Comparison of ENCODE assay signal across 8 cellular contexts in the genomic region with DNA sequence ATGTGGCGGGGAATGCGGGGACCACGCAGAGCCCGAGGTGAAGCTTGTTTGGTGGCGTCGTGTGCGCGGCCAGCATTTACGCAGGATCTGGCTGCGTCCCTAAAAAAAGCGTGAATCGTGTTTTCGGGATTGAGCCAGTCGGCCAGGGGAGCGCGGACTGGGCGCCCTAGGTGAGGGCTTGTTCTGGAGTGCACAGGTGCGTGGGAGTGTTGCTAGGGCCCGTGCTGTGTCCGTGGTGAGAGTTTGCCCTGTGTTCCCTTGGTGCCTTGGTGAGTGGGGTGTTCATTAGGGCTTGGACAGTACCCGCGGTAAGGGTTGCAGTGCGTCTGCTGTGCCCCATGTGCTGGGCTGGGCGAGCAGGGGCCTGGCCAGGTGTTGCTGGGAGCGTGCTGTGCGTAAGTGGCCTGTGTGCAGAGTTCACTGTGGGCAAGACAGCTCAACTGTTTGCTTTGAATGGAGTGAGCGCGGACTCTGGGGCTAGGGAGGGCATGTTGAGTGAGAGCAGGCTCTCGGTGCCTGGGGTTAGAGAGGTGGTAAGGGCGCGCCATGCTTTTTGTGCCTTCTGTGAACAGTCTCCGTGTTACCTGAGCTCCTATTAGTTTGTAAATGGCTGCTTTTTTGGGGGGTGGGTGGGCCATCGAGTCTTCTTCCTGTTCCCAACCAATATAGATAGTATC. TPM values are rescaled to one million over a fixed set of nuclear protein-coding genes. Genes with fewer than 3 reads are reported as not detected.
DNase-seq lines count a peak whose midpoint lies in the region; ATAC-seq lines count a peak whose summit lies in the region.

No MANE protein-coding gene starts in this region.

- H3K4me1 Mint-ChIP-seq in T-helper 17 cell, result peaks cover 64% of the 10 kb centered on the region

- no peak overlapping the region for H4K8ac ChIP-seq in mesendoderm (ENCODE audit: low read depth, low read length)

- H3K18ac ChIP-seq in mesendoderm (ENCODE audit: low read length), result peak overlapping the region; percentile 90

- H2AK5ac ChIP-seq in mesendoderm (ENCODE audit: low read length), result no peak overlapping the region

- peak overlapping the region; percentile 98 for H3K27ac Mint-ChIP-seq in T-helper 17 cell

- H3K4me3 Mint-ChIP-seq in T-helper 17 cell, result peak overlapping the region; percentile 100

- H3K9ac ChIP-seq in mesendoderm (ENCODE audit: low read length), result peak overlapping the region; percentile 86

- H3K4me1 ChIP-seq in mesendoderm (ENCODE audit: control insufficient read depth, low read depth, low read length), result peaks cover 4% of the 10 kb centered on the region

- peak overlapping the region; percentile 92 for H3K56ac ChIP-seq in mesendoderm (ENCODE audit: low read length)

- peak; percentile 53 for DNase-seq in CD1c-positive myeloid dendritic cell (ENCODE audit: extremely low spot score)
- DNase-seq in T-helper 17 cell, result no peak
- peak; percentile 42 for DNase-seq in dermis blood vessel endothelial cell
- DNase-seq in mesendoderm, result peak; percentile 33
- DNase-seq in stimulated activated naive CD4-positive, alpha-beta T cell treated with Interleukin-2 at 50 U/mL for 16 hours (lab: John Stamatoyannopoulos, UW), result peak; percentile 41
- no peak for DNase-seq in foreskin melanocyte

- H4K5ac ChIP-seq in mesendoderm (ENCODE audit: low read length), result no peak overlapping the region

- H3K36me3 Mint-ChIP-seq in T-helper 17 cell (ENCODE audit: low read depth), result peaks cover 7% of the 10 kb centered on the region

- no peak overlapping the region for H2BK120ac ChIP-seq in mesendoderm (ENCODE audit: low read depth, low read length)

- ATAC-seq in GM19351 (IDR thresholded peaks at IDR 0.05; ENCODE audit: unreplicated experiment), result peak; percentile 45
- ATAC-seq in HG03439 (IDR thresholded peaks at IDR 0.05; ENCODE audit: unreplicated experiment), result peak; percentile 37
- peak; percentile 7 for ATAC-seq in T-helper 17 cell

- H3K27ac ChIP-seq in mesendoderm (ENCODE audit: low read depth, low read length), result peak overlapping the region; percentile 76

- H2BK5ac ChIP-seq in mesendoderm (ENCODE audit: low read length), result peak overlapping the region; percentile 69

- WGBS in mesendoderm (ENCODE audit: extremely low coverage, insufficient coverage, low lambda C conversion rate), result no CpG with 5 or more reads among the region's 33 CpGs

- no peaks in the 10 kb centered on the region for H3K36me3 ChIP-seq in mesendoderm (ENCODE audit: control insufficient read depth, insufficient read depth, low read length)

- no peak overlapping the region for H3K4ac ChIP-seq in mesendoderm (ENCODE audit: low read depth, low read length)

- peak overlapping the region; percentile 35 for H3K23ac ChIP-seq in mesendoderm (ENCODE audit: low read length)

- no peaks in the 10 kb centered on the region for H3K9me3 ChIP-seq in T-helper 17 cell (ENCODE audit: control insufficient read depth, low read length, poor library complexity, severe bottlenecking)

- H2BK15ac ChIP-seq in mesendoderm (replicated peaks; ENCODE audit: low read depth), result no peak overlapping the region

- H3K27me3 ChIP-seq in mesendoderm (ENCODE audit: insufficient read depth, low read length, poor library complexity), result no peaks in the 10 kb centered on the region

- H3K27me3 Mint-ChIP-seq in T-helper 17 cell, result no peaks in the 10 kb centered on the region

- H3K4me3 ChIP-seq in mesendoderm (ENCODE audit: low read length), result peak overlapping the region; percentile 68

- H3K79me2 ChIP-seq in mesendoderm (ENCODE audit: control insufficient read depth, insufficient read depth, low read length), result peaks cover 50% of the 10 kb centered on the region

- peaks cover 7% of the 10 kb centered on the region for H3K79me1 ChIP-seq in mesendoderm (ENCODE audit: low read length)

- peak overlapping the region; percentile 72 for H3K4me2 ChIP-seq in mesendoderm (ENCODE audit: low read length)

RNA-seq across cellular contexts. Expression of a gene that starts 0.7 kb away (rescaled TPM):
- total RNA-seq in T-helper 17 cell (100 to 1,000 TPM; 114 to 133 TPM), dermis blood vessel endothelial cell (122 and 176 TPM in 2 replicates)
- 62.1 TPM for polyA plus RNA-seq in mesendoderm (2013, experiment 1 of 2)
- 61.8 TPM for polyA plus RNA-seq in mesendoderm (2013, experiment 2 of 2)

Comparison
In these comparisons a context has a peak if more than half of its experiments do, and no peak if none do; other contexts are left out.
1. DNase-seq: peak in CD1c-positive myeloid dendritic cell (single experiment), dermis blood vessel endothelial cell (single experiment), mesendoderm (single experiment) and stimulated activated naive CD4-positive, alpha-beta T cell treated with Interleukin-2 at 50 U/mL for 16 hours (single experiment); none in T-helper 17 cell (0 of 3) and foreskin melanocyte (single experiment).
2. Peak in every context shown above with its lines, with median percentiles within 50 percentile points of each other: ATAC-seq.